ENCODE assay signal across 24 cellular contexts in genomic region chr22:38795569-38795968, GRCh38. TPM values are rescaled to one million over a fixed set of nuclear protein-coding genes. Genes with fewer than 3 reads are reported as not detected.
DNase-seq lines count a peak whose midpoint lies in the region; ATAC-seq, FAIRE-seq and TF ChIP-seq lines count a peak whose summit lies in the region.
"Had no signal": no experiment of that assay in that cellular context is flagged by ENCODE, and none has a peak within 500 bp of the region (broad histone marks: within the 10 kb centered on the region; RNA-seq: fewer than 3 reads in every experiment).

No MANE protein-coding gene starts in this region.

- peaks cover 25% of the 10 kb centered on the region for H3K4me1 Mint-ChIP-seq in T-helper 1 cell treated with Interleukin-12 subunit alpha and Interleukin-12 subunit beta and Interleukin-4 antibody, amounts not matched to agents 30 μg/mL and 1 μg/mL, for 36 hours (ENCODE audit: low read depth)
- H3K4me1 Mint-ChIP-seq in neural progenitor cell: peaks cover 16% of the 10 kb centered on the region
- peaks cover 14 to 15% of the 10 kb centered on the region in 2 donors for H3K4me1 Mint-ChIP-seq in effector memory CD8-positive, alpha-beta T cell (ENCODE audit: low read depth in 2 of 2)
- peaks cover 25% of the 10 kb centered on the region for H3K4me1 Mint-ChIP-seq in activated CD4-positive, alpha-beta memory T cell treated with anti-CD3 and anti-CD28 coated beads, Interleukin-2, amount 10 ng/mL, durations not matched to agents 7 days and 5 days

- no peak overlapping the region for H3K9ac ChIP-seq in neural progenitor cell
- H3K9ac ChIP-seq: BLaER1 treated with 17β-estradiol and CSF1 and Interleukin-3, amounts not matched to agents 10 nM and 100 nM had no signal

- H3K4me3 ChIP-seq in A673 (ENCODE audit: low read depth, low read length, poor library complexity, severe bottlenecking) (no peak overlapping the region), bronchial epithelial cell (ENCODE audit: low read depth, low read length) (no peak overlapping the region), neural progenitor cell (no peak overlapping the region)
- H3K4me3 ChIP-seq: BLaER1 treated with 17β-estradiol and CSF1 and Interleukin-3, amounts not matched to agents 10 nM and 100 nM; PC-9 had no signal

- no peaks in the 10 kb centered on the region for H3F3A ChIP-seq in neural progenitor cell (ENCODE audit: low read depth)

- POLR2A ChIA-PET in A673 (lab: Charles Lee; ENCODE audit: low non-redundant PET): no interaction called here
- POLR2A ChIA-PET in activated CD4-positive, alpha-beta memory T cell treated with anti-CD3 and anti-CD28 coated beads, Interleukin-2, amount 10 ng/mL, durations not matched to agents 7 days and 5 days (lab: Charles Lee): interaction anchor here (0.6 kb wide), 1 partner anchor 76 kb away, joined by 3 read pairs; the partner anchor contains the start of gene CBX6

- DNase-seq in T-helper 1 cell: no peak
- no peak for DNase-seq in A673 (ENCODE audit: low spot score)
- no peak for DNase-seq in bronchial epithelial cell (ENCODE audit: low read depth)
- no peak for DNase-seq in neural progenitor cell (ENCODE audit: low spot score)
- DNase-seq in effector memory CD8-positive, alpha-beta T cell: no peak
- no peak for DNase-seq in activated CD4-positive, alpha-beta memory T cell treated with anti-CD3 and anti-CD28 coated beads, Interleukin-2, amount 10 ng/mL, durations not matched to agents 7 days and 5 days
- DNase-seq: CD8-positive, alpha-beta T cell; GDM1; GOT3; Karpas-422; MV-4-11; NCI-H1105 treated with DMSO at 0.1 percent for 48 hours; NCI-H2029 treated with DMSO at 0.1 percent for 48 hours; NCI-H226; NCI-H510A treated with DMSO at 0.1 percent for 48 hours; NCI-H748 treated with DMSO at 0.1 percent for 48 hours; PC-9; RPMI8226; SHP77 had no signal

- BruUV-seq in A673 (replicated peaks; lab: Mats Ljungman, UMichigan): no TSS peak

- H3K9me3 ChIP-seq in A673 (ENCODE audit: low read depth, low read length, poor library complexity, severe bottlenecking) (peaks cover 15% of the 10 kb centered on the region), neural progenitor cell (ENCODE audit: low read depth) (no peaks in the 10 kb centered on the region)

- peak overlapping the region; percentile 22 for H3K27ac ChIP-seq in A673 (ENCODE audit: low read depth, low read length, poor library complexity, severe bottlenecking)
- no peak overlapping the region for H3K27ac ChIP-seq in neural progenitor cell
- H3K27ac ChIP-seq: 22Rv1; BLaER1 treated with 17β-estradiol and CSF1 and Interleukin-3, amounts not matched to agents 10 nM and 100 nM; PC-9 had no signal

- FAIRE-seq in bronchial epithelial cell (lab: Jason Lieb, UNC): peak; percentile 62
- FAIRE-seq: GM18507 had no signal

- intact Hi-C loops in A673 (cut with micrococcal nuclease; ENCODE audit: unreplicated experiment): no loop called here

- no peak for ATAC-seq in effector memory CD8-positive, alpha-beta T cell (replicated peaks)
- no peak for ATAC-seq in GM21786 (IDR thresholded peaks at IDR 0.05; ENCODE audit: unreplicated experiment)
- ATAC-seq: CD8-positive, alpha-beta T cell had no signal

- H3K36me3 Mint-ChIP-seq in T-helper 1 cell treated with Interleukin-12 subunit alpha and Interleukin-12 subunit beta and Interleukin-4 antibody, amounts not matched to agents 30 μg/mL and 1 μg/mL, for 36 hours (ENCODE audit: low read depth): peaks cover 2% of the 10 kb centered on the region
- no peaks in the 10 kb centered on the region for H3K36me3 Mint-ChIP-seq in neural progenitor cell
- peaks cover 3% of the 10 kb centered on the region for H3K36me3 Mint-ChIP-seq in effector memory CD8-positive, alpha-beta T cell (ENCODE audit: insufficient read depth)
- no peaks in the 10 kb centered on the region for H3K36me3 Mint-ChIP-seq in activated CD4-positive, alpha-beta memory T cell treated with anti-CD3 and anti-CD28 coated beads, Interleukin-2, amount 10 ng/mL, durations not matched to agents 7 days and 5 days (ENCODE audit: low read depth)

- H3K4me1 ChIP-seq in A673 (ENCODE audit: insufficient read depth, low read length, poor library complexity, severe bottlenecking): peaks cover 11% of the 10 kb centered on the region
- H3K4me1 ChIP-seq in neural progenitor cell: peaks cover 6% of the 10 kb centered on the region

- H3K36me3 ChIP-seq in A673 (ENCODE audit: insufficient read depth, low read length, poor library complexity, severe bottlenecking) (no peaks in the 10 kb centered on the region), bronchial epithelial cell (ENCODE audit: control insufficient read depth, insufficient read depth, low read length) (no peaks in the 10 kb centered on the region), neural progenitor cell (no peaks in the 10 kb centered on the region)

- TF ChIP-seq CTCF in A673 (conservative IDR thresholded peaks at IDR 0.05; ENCODE audit: low read depth, low read length) (no peak), bronchial epithelial cell (IDR thresholded peaks at IDR 0.05; ENCODE audit: insufficient read depth, low read length, severe bottlenecking) (no peak), neural progenitor cell (IDR thresholded peaks at IDR 0.05) (no peak)

- peak overlapping the region; percentile 36 for H3K4me3 Mint-ChIP-seq in T-helper 1 cell treated with Interleukin-12 subunit alpha and Interleukin-12 subunit beta and Interleukin-4 antibody, amounts not matched to agents 30 μg/mL and 1 μg/mL, for 36 hours
- peak overlapping the region; percentile 31 for H3K4me3 Mint-ChIP-seq in neural progenitor cell
- no peak overlapping the region for H3K4me3 Mint-ChIP-seq in effector memory CD8-positive, alpha-beta T cell
- H3K4me3 Mint-ChIP-seq in activated CD4-positive, alpha-beta memory T cell treated with anti-CD3 and anti-CD28 coated beads, Interleukin-2, amount 10 ng/mL, durations not matched to agents 7 days and 5 days: no peak overlapping the region
- H3K4me3 Mint-ChIP-seq: CD8-positive, alpha-beta T cell had no signal

- H3K27me3 ChIP-seq in A673 (replicated peaks; ENCODE audit: insufficient read depth, low read depth, low read length, poor library complexity) (no peaks in the 10 kb centered on the region), bronchial epithelial cell (ENCODE audit: control insufficient read depth, insufficient read depth, low read length) (no peaks in the 10 kb centered on the region), neural progenitor cell (peaks cover 5% of the 10 kb centered on the region)
- H3K27me3 ChIP-seq: BLaER1 treated with 17β-estradiol and CSF1 and Interleukin-3, amounts not matched to agents 10 nM and 100 nM had no signal

- H3K27ac Mint-ChIP-seq in T-helper 1 cell treated with Interleukin-12 subunit alpha and Interleukin-12 subunit beta and Interleukin-4 antibody, amounts not matched to agents 30 μg/mL and 1 μg/mL, for 36 hours: no peak overlapping the region
- no peak overlapping the region for H3K27ac Mint-ChIP-seq in neural progenitor cell
- H3K27ac Mint-ChIP-seq in effector memory CD8-positive, alpha-beta T cell: no peak overlapping the region
- H3K27ac Mint-ChIP-seq in activated CD4-positive, alpha-beta memory T cell treated with anti-CD3 and anti-CD28 coated beads, Interleukin-2, amount 10 ng/mL, durations not matched to agents 7 days and 5 days: no peak overlapping the region
- H3K27ac Mint-ChIP-seq: CD8-positive, alpha-beta T cell had no signal

- H3K27me3 Mint-ChIP-seq in T-helper 1 cell treated with Interleukin-12 subunit alpha and Interleukin-12 subunit beta and Interleukin-4 antibody, amounts not matched to agents 30 μg/mL and 1 μg/mL, for 36 hours (ENCODE audit: low read depth): peaks cover 15% of the 10 kb centered on the region
- peaks cover 12% of the 10 kb centered on the region for H3K27me3 Mint-ChIP-seq in neural progenitor cell (ENCODE audit: insufficient read depth, low read depth)
- peaks cover 31 to 39% of the 10 kb centered on the region in 2 donors for H3K27me3 Mint-ChIP-seq in effector memory CD8-positive, alpha-beta T cell
- H3K27me3 Mint-ChIP-seq in activated CD4-positive, alpha-beta memory T cell treated with anti-CD3 and anti-CD28 coated beads, Interleukin-2, amount 10 ng/mL, durations not matched to agents 7 days and 5 days: peaks cover 26% of the 10 kb centered on the region

- no peaks in the 10 kb centered on the region for H4K20me1 ChIP-seq in neural progenitor cell (ENCODE audit: low read depth)
- H4K20me1 ChIP-seq: BLaER1 treated with 17β-estradiol and CSF1 and Interleukin-3, amounts not matched to agents 10 nM and 100 nM had no signal

- CTCF ChIA-PET in A673 (lab: Charles Lee): no interaction called here
- CTCF ChIA-PET in activated CD4-positive, alpha-beta memory T cell treated with anti-CD3 and anti-CD28 coated beads, Interleukin-2, amount 10 ng/mL, durations not matched to agents 7 days and 5 days (lab: Charles Lee): no interaction called here

- H3K79me2 ChIP-seq in neural progenitor cell (ENCODE audit: low read depth): peaks cover 4% of the 10 kb centered on the region

- H3K4me2 ChIP-seq in neural progenitor cell: no peak overlapping the region
- H3K4me2 ChIP-seq: BLaER1 treated with 17β-estradiol and CSF1 and Interleukin-3, amounts not matched to agents 10 nM and 100 nM; PC-9 had no signal

- no peak overlapping the region for H2AFZ ChIP-seq in neural progenitor cell (replicated peaks)
- H2AFZ ChIP-seq: PC-9 had no signal

- peaks cover 3% of the 10 kb centered on the region for H3K9me3 Mint-ChIP-seq in T-helper 1 cell treated with Interleukin-12 subunit alpha and Interleukin-12 subunit beta and Interleukin-4 antibody, amounts not matched to agents 30 μg/mL and 1 μg/mL, for 36 hours
- H3K9me3 Mint-ChIP-seq in neural progenitor cell: peaks cover 3% of the 10 kb centered on the region
- peaks cover 0 to 2% of the 10 kb centered on the region in 2 donors for H3K9me3 Mint-ChIP-seq in effector memory CD8-positive, alpha-beta T cell
- no peaks in the 10 kb centered on the region for H3K9me3 Mint-ChIP-seq in activated CD4-positive, alpha-beta memory T cell treated with anti-CD3 and anti-CD28 coated beads, Interleukin-2, amount 10 ng/mL, durations not matched to agents 7 days and 5 days

RNA-seq across cellular contexts. Expression of gene DNAL4, which starts 1.6 kb away (rescaled TPM):
- total RNA-seq in A673 (2021) (51.7 and 59.1 TPM in 2 replicates), bronchial epithelial cell (32.6 and 44.3 TPM in 2 replicates), neural progenitor cell (ENCODE audit: low replicate concordance) (10.7 and 24.3 TPM in 2 replicates)
- 1 to 10 TPM; 8.0 to 8.4 TPM for total RNA-seq in activated CD4-positive, alpha-beta memory T cell treated with anti-CD3 and anti-CD28 coated beads, Interleukin-2, amount 10 ng/mL, durations not matched to agents 7 days and 5 days

RNA-seq across cellular contexts. Expression of gene SUN2, which starts 39.8 kb away (rescaled TPM):
- total RNA-seq in A673 (2021): 104 and 110 TPM in 2 replicates
- total RNA-seq in bronchial epithelial cell: 46.3 and 51.6 TPM in 2 replicates
- total RNA-seq in neural progenitor cell (ENCODE audit: low replicate concordance): 16.2 and 33.5 TPM in 2 replicates
- 100 to 1,000 TPM; 498 to 500 TPM for total RNA-seq in activated CD4-positive, alpha-beta memory T cell treated with anti-CD3 and anti-CD28 coated beads, Interleukin-2, amount 10 ng/mL, durations not matched to agents 7 days and 5 days

RNA-seq across cellular contexts. Expression of gene NPTXR, which starts 48.3 kb away (rescaled TPM):
- total RNA-seq in A673 (2021): 116 and 129 TPM in 2 replicates
- under 0.01 TPM in 2 replicates for total RNA-seq in bronchial epithelial cell
- total RNA-seq in neural progenitor cell (ENCODE audit: low replicate concordance): 0.99 and 2.5 TPM in 2 replicates
- total RNA-seq in activated CD4-positive, alpha-beta memory T cell treated with anti-CD3 and anti-CD28 coated beads, Interleukin-2, amount 10 ng/mL, durations not matched to agents 7 days and 5 days: 1 to 10 TPM in 1 of 2 experiments, under 1 TPM in 1; 0.91 to 1.3 TPM

Comparison
In these comparisons a context has a peak if more than half of its experiments do, and no peak if none do; other contexts are left out.
1. H3K4me3 Mint-ChIP-seq: peak in T-helper 1 cell treated with Interleukin-12 subunit alpha and Interleukin-12 subunit beta and Interleukin-4 antibody, amounts not matched to agents 30 μg/mL and 1 μg/mL, for 36 hours (single experiment) and neural progenitor cell (single experiment); none in effector memory CD8-positive, alpha-beta T cell (0 of 2) and activated CD4-positive, alpha-beta memory T cell treated with anti-CD3 and anti-CD28 coated beads, Interleukin-2, amount 10 ng/mL, durations not matched to agents 7 days and 5 days (single experiment).
2. RNA of gene NPTXR, which starts 48.3 kb away (total RNA-seq): 116 to 129 TPM in A673; 0.91 to 1.3 TPM in activated CD4-positive, alpha-beta memory T cell treated with anti-CD3 and anti-CD28 coated beads, Interleukin-2, amount 10 ng/mL, durations not matched to agents 7 days and 5 days, 0.99 to 2.5 TPM in neural progenitor cell and under 0.01 TPM in bronchial epithelial cell; every median in the first group is over 10 times any median in the second.